In the genomic region with DNA sequence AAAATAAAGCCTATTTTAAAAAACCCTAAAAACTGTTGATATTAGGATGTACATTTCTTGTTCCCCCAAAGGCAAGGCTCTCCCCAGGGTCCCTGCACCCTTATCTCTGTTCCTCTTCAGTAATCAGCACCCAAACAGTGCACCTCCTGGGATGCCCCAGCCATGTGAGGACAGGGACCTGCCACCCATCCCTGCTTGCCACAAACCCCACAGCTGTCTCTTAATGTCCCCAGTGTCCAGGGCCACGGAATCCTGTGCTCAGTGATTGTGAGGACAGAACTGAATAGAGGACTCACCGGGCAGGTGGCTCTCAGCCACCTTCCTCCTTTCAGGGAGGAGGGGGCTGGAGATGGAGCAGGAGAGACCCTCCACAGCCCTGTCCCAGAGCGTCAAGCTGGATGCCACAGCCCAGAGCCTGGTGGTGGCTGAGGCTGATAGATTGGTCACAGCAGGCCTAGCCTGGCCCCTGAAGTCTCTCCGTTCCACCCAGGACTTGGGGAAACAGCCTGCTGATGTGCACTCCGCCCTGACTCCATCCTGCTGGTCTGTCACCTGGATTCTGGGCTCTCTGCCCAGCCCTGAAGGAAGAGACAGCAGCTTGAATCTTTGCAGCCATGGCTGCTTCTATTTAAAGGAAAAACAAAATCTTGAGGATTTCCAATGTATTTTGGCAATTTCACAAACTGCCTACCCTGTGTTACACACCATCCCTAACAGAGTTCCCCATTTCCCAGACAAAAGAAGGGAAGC, we compare ENCODE assay signal across 13 cellular contexts.
"Had no signal": no experiment of that assay in that cellular context is flagged by ENCODE, and none has a peak within 500 bp of the region (broad histone marks: within the 10 kb centered on the region; RNA-seq: fewer than 3 reads in every experiment).

No MANE protein-coding gene starts in this region.

- H3K27ac Mint-ChIP-seq: nephron had no signal

- H3K4me1 ChIP-seq: testis had no signal

- H3K27ac ChIP-seq: esophagus squamous epithelium, testis had no signal

- H3K36me3 Mint-ChIP-seq: activated naive CD8-positive, alpha-beta T cell treated with anti-CD3 and anti-CD28 coated beads, Interleukin-2, amount 10 ng/mL, durations not matched to agents 7 days and 5 days had no signal

- H3K4me3 Mint-ChIP-seq: activated naive CD8-positive, alpha-beta T cell treated with anti-CD3 and anti-CD28 coated beads, Interleukin-2, amount 10 ng/mL, durations not matched to agents 7 days and 5 days; activated T-cell treated with anti-CD3 and anti-CD28 coated beads, Interleukin-2, amount 50 U/mL, for 4 hours; immature natural killer cell; nephron; stimulated activated naive CD8-positive, alpha-beta T cell treated with anti-CD3 and anti-CD28 coated beads, Interleukin-15, amount 100 ng/mL, for 72 hours had no signal

- H3K36me3 ChIP-seq: esophagus squamous epithelium had no signal

- H3K4me3 ChIP-seq: esophagus squamous epithelium, testis had no signal

- H3K27me3 ChIP-seq: testis had no signal

- DNase-seq: activated CD4-positive, alpha-beta T cell treated with anti-CD3 and anti-CD28 coated beads for 4 hours; activated gamma-delta T cell treated with Interleukin-2 at 50 U/mL for 16 hours; activated naive CD8-positive, alpha-beta T cell treated with anti-CD3 and anti-CD28 coated beads, Interleukin-2, amount 10 ng/mL, durations not matched to agents 7 days and 5 days; activated T-cell treated with anti-CD3 and anti-CD28 coated beads, Interleukin-2, amount 50 U/mL, for 4 hours; anterior cingulate cortex; esophagus squamous epithelium; immature natural killer cell; stimulated activated CD4-positive, alpha-beta T cell treated with anti-CD3 and anti-CD28 coated beads, Interleukin-12 subunit alpha, Interleukin-12 subunit beta, amount 100 ng/mL, for 4 hours; stimulated activated CD4-positive, alpha-beta T cell treated with anti-CD3 and anti-CD28 coated beads, Interleukin-2, amount 100 ng/mL, for 48 hours; stimulated activated naive CD8-positive, alpha-beta T cell treated with anti-CD3 and anti-CD28 coated beads, Interleukin-15, amount 100 ng/mL, for 72 hours; testis had no signal

- ATAC-seq: activated T-cell treated with anti-CD3 and anti-CD28 coated beads, Interleukin-2, amount 50 U/mL, for 4 hours; left colon; stimulated activated naive CD8-positive, alpha-beta T cell treated with anti-CD3 and anti-CD28 coated beads, Interleukin-15, amount 100 ng/mL, for 72 hours had no signal

- H3K9me3 Mint-ChIP-seq: activated T-cell treated with anti-CD3 and anti-CD28 coated beads, Interleukin-2, amount 50 U/mL, for 4 hours; stimulated activated naive CD8-positive, alpha-beta T cell treated with anti-CD3 and anti-CD28 coated beads, Interleukin-15, amount 100 ng/mL, for 72 hours had no signal

- H3K9me3 ChIP-seq: esophagus squamous epithelium, testis had no signal

- H3K4me1 Mint-ChIP-seq: immature natural killer cell, nephron had no signal
